8 cellular contexts compared by ENCODE assay signal in genomic region chr12:89351489-89352241, GRCh38. TPM values are rescaled to one million over a fixed set of nuclear protein-coding genes. Genes with fewer than 3 reads are reported as not detected.
A peak's percentile ranks its signal among the peaks of the same experiment; 100 is the strongest.
DNase-seq lines count a peak whose midpoint lies in the region; ATAC-seq, FAIRE-seq and TF ChIP-seq lines count a peak whose summit lies in the region.

No MANE protein-coding gene starts in this region.

- H4K20me1 ChIP-seq in smooth muscle cell (ENCODE audit: low read depth) = peaks cover 58% of the 10 kb centered on the region

- H3K79me2 ChIP-seq in smooth muscle cell (ENCODE audit: low read depth) = peaks cover 67% of the 10 kb centered on the region

- H3K9ac ChIP-seq in iPS-15b (ENCODE audit: low read depth, low read length) = no peak overlapping the region
- peak overlapping the region; percentile 82 for H3K9ac ChIP-seq in smooth muscle cell (ENCODE audit: low read depth)

- TF ChIP-seq POLR2A in GM12891 (IDR thresholded peaks at IDR 0.05; ENCODE audit: low read depth, low read length) = no peak

- no peaks in the 10 kb centered on the region for H3K27me3 ChIP-seq in ascending aorta
- H3K27me3 ChIP-seq in iPS-15b (ENCODE audit: control insufficient read depth, insufficient read depth, low read length) = peaks cover 70% of the 10 kb centered on the region
- H3K27me3 ChIP-seq in smooth muscle cell (ENCODE audit: low read depth) = no peaks in the 10 kb centered on the region

- peak overlapping the region; percentile 84 to 98 for H3K4me3 ChIP-seq in ascending aorta
- peak overlapping the region; percentile 55 for H3K4me3 ChIP-seq in iPS-15b (ENCODE audit: low read depth, low read length)
- peak overlapping the region; percentile 87 for H3K4me3 ChIP-seq in smooth muscle cell

- FAIRE-seq in GM12891 (lab: Jason Lieb, UNC) = no peak

- intact Hi-C loops in ascending aorta (cut with DNase I) = loop anchor here (1.0 to 10.0 kb wide), 10 partner anchors 23 to 1207 kb away; partner anchors contain the start of genes ATP2B1, CEP290, POC1B and TMTC3

- peaks cover 9 to 31% of the 10 kb centered on the region in 2 donors for H3K4me1 ChIP-seq in ascending aorta
- H3K4me1 ChIP-seq in iPS-15b (ENCODE audit: control insufficient read depth, insufficient read depth, low read length) = peaks cover 30% of the 10 kb centered on the region
- H3K4me1 ChIP-seq in smooth muscle cell (ENCODE audit: low read depth) = peaks cover 63% of the 10 kb centered on the region

- H3K9me3 ChIP-seq in ascending aorta = no peaks in the 10 kb centered on the region
- H3K9me3 ChIP-seq in iPS-15b (ENCODE audit: control insufficient read depth, insufficient read depth, low read length) = no peaks in the 10 kb centered on the region
- no peaks in the 10 kb centered on the region for H3K9me3 ChIP-seq in smooth muscle cell (replicated peaks; ENCODE audit: low read depth)

- no peak for TF ChIP-seq CTCF in ascending aorta (IDR thresholded peaks at IDR 0.05)
- no peak for TF ChIP-seq CTCF in smooth muscle cell (IDR thresholded peaks at IDR 0.05; ENCODE audit: borderline replicate concordance, insufficient read depth, poor library complexity, severe bottlenecking)

- peak; percentile 31 for ATAC-seq in HG02798 (IDR thresholded peaks at IDR 0.05; ENCODE audit: poor library complexity, unreplicated experiment)
- no peak for ATAC-seq in GM18520 (IDR thresholded peaks at IDR 0.05; ENCODE audit: unreplicated experiment)

- peak; percentile 19 for DNase-seq in GM12891 (ENCODE audit: insufficient read length, low spot score)
- DNase-seq in SK-N-DZ (ENCODE audit: low spot score) = peak; percentile 37
- peak in 1 of 2 donors; percentile 75 for DNase-seq in ascending aorta (ENCODE audit: low spot score in 2 of 2)
- no peak for DNase-seq in smooth muscle cell (lab: John Stamatoyannopoulos, UW; ENCODE audit: unreplicated experiment)
- DNase-seq in globus pallidus (ENCODE audit: low spot score) = no peak

- H3K36me3 ChIP-seq in ascending aorta (peaks cover 0 to 26% of the 10 kb centered on the region in 2 donors), iPS-15b (ENCODE audit: control insufficient read depth, insufficient read depth, low read length) (no peaks in the 10 kb centered on the region), smooth muscle cell (ENCODE audit: low read depth) (no peaks in the 10 kb centered on the region)

- H2AFZ ChIP-seq in smooth muscle cell (ENCODE audit: low read depth) = peak overlapping the region; percentile 4

- peak overlapping the region; percentile 93 for H3K4me2 ChIP-seq in smooth muscle cell

- H3K27ac ChIP-seq in ascending aorta (peak overlapping the region; percentile 100), smooth muscle cell (ENCODE audit: low read depth) (peak overlapping the region; percentile 97)

- under 1% methylated on average over 75 of the region's 87 CpGs for WGBS in smooth muscle cell (ENCODE audit: low lambda C conversion rate)

- H3F3A ChIP-seq in smooth muscle cell (ENCODE audit: low read depth) = peaks cover 26% of the 10 kb centered on the region

TF ChIP-seq in GM12891, 5 proteins besides CTCF, POLR2A, EP300 and RAD21:
- TF ChIP-seq POU2F2 (IDR thresholded peaks at IDR 0.05; ENCODE audit: low read depth, low read length) (no peak), POLR2AphosphoS5 (IDR thresholded peaks at IDR 0.05; ENCODE audit: low read depth, low read length) (no peak), PAX5 (IDR thresholded peaks at IDR 0.05; ENCODE audit: insufficient read depth, low read length, severe bottlenecking) (no peak), SPI1 (IDR thresholded peaks at IDR 0.05; ENCODE audit: low read depth, low read length) (no peak)

RNA-seq across cellular contexts. Expression of gene DUSP6, which starts 0.6 kb away (rescaled TPM):
- 0.19 TPM for polyA plus RNA-seq in GM12891 (2012; ENCODE audit: low read depth, missing spikeins)
- polyA plus RNA-seq in SK-N-DZ (2014; cell fraction: cytosol; rRNA removed) = 0.02 and 0.35 TPM in 2 replicates
- 0.67 and 1.4 TPM in 2 replicates for polyA plus RNA-seq in SK-N-DZ (2014; cell fraction: nucleus; rRNA removed)
- total RNA-seq in ascending aorta (370 TPM), smooth muscle cell (147 and 195 TPM in 2 replicates)
- polyA plus RNA-seq in smooth muscle cell = 135 and 192 TPM in 2 replicates

Comparison
In these comparisons a context has a peak if more than half of its experiments do, and no peak if none do; other contexts are left out.
1. DNase-seq: peak in GM12891 (single experiment) and SK-N-DZ (single experiment); none in smooth muscle cell (single experiment) and globus pallidus (single experiment).
2. Peak in every context shown above with its lines, with median percentiles within 50 percentile points of each other: H3K4me3 ChIP-seq.